Comparison of ENCODE assay signal across 8 cellular contexts in the genomic region with DNA sequence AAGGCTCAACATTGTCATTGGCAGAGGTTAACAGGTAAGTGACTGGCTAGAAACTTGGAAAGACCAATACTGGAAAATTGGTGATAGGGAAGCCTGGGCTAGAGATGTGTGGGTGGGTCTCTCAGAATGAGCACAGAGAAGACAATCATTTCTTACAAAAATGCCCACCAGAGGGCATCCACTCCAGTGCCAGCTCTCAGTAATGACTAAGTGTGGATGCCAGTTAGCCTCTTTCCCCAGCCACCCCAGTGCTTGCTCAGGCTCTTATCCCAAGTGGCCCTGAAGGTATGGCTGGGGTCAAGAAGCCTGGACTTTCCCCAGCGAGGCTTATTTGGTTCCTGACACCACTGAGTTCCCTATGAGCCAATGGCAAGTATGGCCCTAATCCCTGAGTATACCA.
A peak's percentile ranks its signal among the peaks of the same experiment; 100 is the strongest.
DNase-seq lines count a peak whose midpoint lies in the region; ATAC-seq lines count a peak whose summit lies in the region.

No MANE protein-coding gene starts in this region.

- ATAC-seq in GM18498 (IDR thresholded peaks at IDR 0.05; ENCODE audit: unreplicated experiment) (peak; percentile 61), left cardiac atrium (peak; percentile 55 to 76), GM21737 (IDR thresholded peaks at IDR 0.05; ENCODE audit: unreplicated experiment) (no peak), HG02981 (IDR thresholded peaks at IDR 0.05; ENCODE audit: unreplicated experiment) (no peak)

- DNase-seq in COR-L47 (lab: John Stamatoyannopoulos, UW) (peak; percentile 46), NCI-H69 (lab: John Stamatoyannopoulos, UW) (peak; percentile 3), left cardiac atrium (no peak), NCI-H146 treated with DMSO at 0.1 percent for 48 hours (lab: John Stamatoyannopoulos, UW; ENCODE audit: unreplicated experiment) (no peak)
- no peak for DNase-seq in activated CD4-positive, alpha-beta T cell treated with anti-CD3 and anti-CD28 coated beads, Interleukin-2, amount 50 U/mL, for 1 hour

- intact Hi-C loops in left cardiac atrium (cut with DNase I) = loop anchor here (5.0 to 10.0 kb wide), 2 partner anchors 105 to 107 kb away; no protein-coding TSS in a partner anchor

Comparison
In these comparisons a context has a peak if more than half of its experiments do, and no peak if none do; other contexts are left out.
1. DNase-seq: peak in COR-L47 (single experiment) and NCI-H69 (single experiment); none in left cardiac atrium (single experiment), NCI-H146 treated with DMSO at 0.1 percent for 48 hours (single experiment) and activated CD4-positive, alpha-beta T cell treated with anti-CD3 and anti-CD28 coated beads, Interleukin-2, amount 50 U/mL, for 1 hour (single experiment).
2. ATAC-seq: peak in GM18498 (single experiment) and left cardiac atrium (2 of 2); none in GM21737 (single experiment) and HG02981 (single experiment).